14 cellular contexts compared by ENCODE assay signal in the genomic region with DNA sequence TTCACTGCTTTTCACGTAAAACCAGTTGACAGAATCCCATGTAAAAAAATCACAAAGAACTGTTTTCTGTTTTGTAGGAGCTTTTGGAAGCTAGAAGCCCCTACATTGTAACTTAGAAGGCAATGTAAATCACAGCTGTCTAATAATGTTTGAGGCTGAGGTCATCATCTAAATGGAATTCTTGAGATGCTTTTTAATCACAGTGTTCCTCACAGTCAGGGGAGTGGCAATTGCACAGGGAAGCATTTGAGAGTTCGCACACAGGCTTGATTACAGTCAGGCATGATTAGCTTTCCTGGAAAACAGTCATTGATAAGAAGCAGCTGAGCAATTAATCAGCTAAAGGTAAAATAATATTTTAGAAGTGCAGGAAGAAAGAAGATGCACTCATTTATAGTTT.
DNase-seq lines count a peak whose midpoint lies in the region; ATAC-seq and TF ChIP-seq lines count a peak whose summit lies in the region.
"Had no signal": no experiment of that assay in that cellular context is flagged by ENCODE, and none has a peak within 500 bp of the region (broad histone marks: within the 10 kb centered on the region; RNA-seq: fewer than 3 reads in every experiment).

No MANE protein-coding gene starts in this region.

- DNase-seq in ACHN (peak; percentile 37), ELR (ENCODE audit: low read depth) (peak; percentile 24), kidney glomerular epithelial cell (lab: John Stamatoyannopoulos, UW) (peak; percentile 80), SW 1271 (lab: John Stamatoyannopoulos, UW) (no peak)
- DNase-seq: activated CD8-positive, alpha-beta memory T cell treated with anti-CD3 and anti-CD28 coated beads, Interleukin-2, amount 10 ng/mL, durations not matched to agents 7 days and 5 days; BE2C; mesendoderm; NCI-H1048; right lobe of liver; SHP77 had no signal

- in situ Hi-C loops in ACHN (cut with HindIII; ENCODE audit: low pct_ligation_motif_present, low pct_unique_long_range_greater_than_20kb, low sequenced_read_pairs) = loop anchor here (25.0 kb wide), 1 partner anchor 177 kb away; no protein-coding TSS in a partner anchor

- ATAC-seq in SK-N-SH treated with all-trans-retinoic acid at 6 μM for 48 hours (peak; percentile 71), HG03095 (IDR thresholded peaks at IDR 0.05; ENCODE audit: unreplicated experiment) (no peak), HG03442 (IDR thresholded peaks at IDR 0.05; ENCODE audit: unreplicated experiment) (no peak), GM19328 (IDR thresholded peaks at IDR 0.05; ENCODE audit: unreplicated experiment) (no peak)
- ATAC-seq: activated CD8-positive, alpha-beta memory T cell treated with anti-CD3 and anti-CD28 coated beads, Interleukin-2, amount 10 ng/mL, durations not matched to agents 7 days and 5 days had no signal

TF ChIP-seq in SK-N-SH treated with all-trans-retinoic acid at 6 μM for 48 hours, 23 proteins besides CTCF, POLR2A, EP300 and RAD21:
- no peak for TF ChIP-seq SNAI2 (CRISPR knock-in tag; IDR thresholded peaks at IDR 0.05)
- TF ChIP-seq, protein P1, sequence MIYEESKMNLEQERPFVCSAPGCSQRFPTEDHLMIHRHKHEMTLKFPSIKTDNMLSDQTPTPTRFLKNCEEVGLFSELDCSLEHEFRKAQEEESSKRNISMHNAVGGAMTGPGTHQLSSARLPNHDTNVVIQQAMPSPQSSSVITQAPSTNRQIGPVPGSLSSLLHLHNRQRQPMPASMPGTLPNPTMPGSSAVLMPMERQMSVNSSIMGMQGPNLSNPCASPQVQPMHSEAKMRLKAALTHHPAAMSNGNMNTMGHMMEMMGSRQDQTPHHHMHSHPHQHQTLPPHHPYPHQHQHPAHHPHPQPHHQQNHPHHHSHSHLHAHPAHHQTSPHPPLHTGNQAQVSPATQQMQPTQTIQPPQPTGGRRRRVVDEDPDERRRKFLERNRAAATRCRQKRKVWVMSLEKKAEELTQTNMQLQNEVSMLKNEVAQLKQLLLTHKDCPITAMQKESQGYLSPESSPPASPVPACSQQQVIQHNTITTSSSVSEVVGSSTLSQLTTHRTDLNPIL (CRISPR knock-in tag; IDR thresholded peaks at IDR 0.05; ENCODE audit: low read depth) = peak; percentile 69; the same call in 1 of the 2 replicates
- no peak for TF ChIP-seq CSDC2 (CRISPR knock-in tag; IDR thresholded peaks at IDR 0.05)
- no peak for TF ChIP-seq ZNF8 (CRISPR knock-in tag; IDR thresholded peaks at IDR 0.05)
- TF ChIP-seq ESRRG (CRISPR knock-in tag; IDR thresholded peaks at IDR 0.05) = no peak
- TF ChIP-seq ZFP3 (CRISPR knock-in tag; IDR thresholded peaks at IDR 0.05) = 0 out of 2 replicates have a peak, but pooled peaks have one; percentile 35
- TF ChIP-seq ZFP30 (CRISPR knock-in tag; IDR thresholded peaks at IDR 0.05) = no peak
- peak; percentile 80 for TF ChIP-seq ISL1 (CRISPR knock-in tag; IDR thresholded peaks at IDR 0.05)
- TF ChIP-seq ZNF565 (CRISPR knock-in tag; conservative IDR thresholded peaks at IDR 0.05; ENCODE audit: low read depth) = no peak

Comparison
In these comparisons a context has a peak if more than half of its experiments do, and no peak if none do; other contexts are left out.
1. DNase-seq: peak in ACHN (single experiment), ELR (single experiment) and kidney glomerular epithelial cell (single experiment); none in SW 1271 (0 of 2).